10 cellular contexts compared by ENCODE assay signal in genomic region chr3:11638669-11639402, GRCh38. TPM values are rescaled to one million over a fixed set of nuclear protein-coding genes. Genes with fewer than 3 reads are reported as not detected.
DNase-seq lines count a peak whose midpoint lies in the region; ATAC-seq and TF ChIP-seq lines count a peak whose summit lies in the region.
"Had no signal": no experiment of that assay in that cellular context is flagged by ENCODE, and none has a peak within 500 bp of the region (broad histone marks: within the 10 kb centered on the region; RNA-seq: fewer than 3 reads in every experiment).

No MANE protein-coding gene starts in this region.

- TF ChIP-seq CTCF in astrocyte of the spinal cord (IDR thresholded peaks at IDR 0.05; ENCODE audit: low read depth, low read length) (no peak), left lung (IDR thresholded peaks at IDR 0.05) (no peak), thoracic aorta (IDR thresholded peaks at IDR 0.05) (no peak)

- in situ Hi-C loops in astrocyte of the spinal cord (cut with HindIII; ENCODE audit: low sequenced_read_pairs) = no loop called here

- intact Hi-C loops in left lung (cut with DNase I) = no loop called here

- H3K4me1 ChIP-seq in left lung (peaks cover 40 to 78% of the 10 kb centered on the region in 2 donors), thoracic aorta (ENCODE audit: control insufficient read depth in 1 of 2, low read depth in 2 of 2) (peaks cover 48 to 77% of the 10 kb centered on the region in 2 donors)

- H3K36me3 ChIP-seq in left lung = no peaks in the 10 kb centered on the region
- H3K36me3 ChIP-seq in thoracic aorta = no peaks in the 10 kb centered on the region

- H3K9me3 ChIP-seq in left lung = no peaks in the 10 kb centered on the region
- H3K9me3 ChIP-seq in thoracic aorta = no peaks in the 10 kb centered on the region

- peak overlapping the region; percentile 96 for H3K4me3 ChIP-seq in astrocyte of the spinal cord (ENCODE audit: low read depth, low read length)
- H3K4me3 ChIP-seq in left lung = no peak overlapping the region
- peak overlapping the region; percentile 61 for H3K4me3 ChIP-seq in thoracic aorta

- no peak for ATAC-seq in left lung
- no peak for ATAC-seq in thoracic aorta (ENCODE audit: insufficient number of reproducible peaks, low FRiP score, low read depth)
- no peak for ATAC-seq in HG02973 (IDR thresholded peaks at IDR 0.05; ENCODE audit: unreplicated experiment)
- ATAC-seq: left colon had no signal

- DNase-seq in NCI-H2227 (lab: John Stamatoyannopoulos, UW; ENCODE audit: unreplicated experiment) = peak; percentile 27
- no peak for DNase-seq in NCI-H2227 treated with DMSO at 0.1 percent for 48 hours (lab: John Stamatoyannopoulos, UW)
- no peak for DNase-seq in astrocyte of the spinal cord (ENCODE audit: low read depth, low spot score)
- DNase-seq in left lung = no peak
- no peak for DNase-seq in thoracic aorta (ENCODE audit: low spot score)
- no peak for DNase-seq in occipital lobe (lab: John Stamatoyannopoulos, UW)
- DNase-seq in inferior parietal cortex (ENCODE audit: extremely low spot score) = no peak
- DNase-seq: left colon, NCI-H1092 had no signal

- H3K27me3 ChIP-seq in left lung (no peaks in the 10 kb centered on the region), thoracic aorta (replicated peaks; ENCODE audit: insufficient read depth) (no peaks in the 10 kb centered on the region)

- H3K27ac ChIP-seq in left lung (peak overlapping the region; percentile 58 to 70), thoracic aorta (peak overlapping the region; percentile 89 to 96)

RNA-seq across cellular contexts. Expression of gene VGLL4, which starts 4.9 kb away (rescaled TPM):
- total RNA-seq in left lung (10 to 100 TPM; 40.2 to 54.5 TPM), thoracic aorta (100 to 1,000 TPM; 113 to 114 TPM), occipital lobe (86.1 TPM)

Comparison
In these comparisons a context has a peak if more than half of its experiments do, and no peak if none do; other contexts are left out.
1. H3K4me3 ChIP-seq: peak in astrocyte of the spinal cord (single experiment) and thoracic aorta (single experiment); none in left lung (0 of 2).